Comparison of ENCODE assay signal across 9 cellular contexts in the genomic region with DNA sequence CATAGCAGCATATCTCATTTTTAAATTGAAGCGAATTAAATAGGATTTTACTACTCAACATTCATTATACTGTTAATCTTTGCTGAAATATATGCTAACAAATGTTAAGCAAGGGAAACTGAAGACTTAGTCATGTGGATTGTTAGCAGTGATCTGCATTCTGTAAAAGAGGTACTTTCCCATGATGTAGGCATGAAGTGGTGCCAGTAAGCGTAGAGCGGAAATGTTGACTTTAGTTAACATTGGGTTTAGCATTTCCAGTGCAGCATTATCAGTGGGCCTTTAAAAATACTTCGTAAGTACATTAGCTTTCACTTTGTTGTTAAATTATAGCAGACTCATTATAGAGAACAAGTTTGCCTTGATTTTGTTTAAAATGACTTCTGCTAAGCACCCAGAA.
A peak's percentile ranks its signal among the peaks of the same experiment; 100 is the strongest.
DNase-seq lines count a peak whose midpoint lies in the region; ATAC-seq and TF ChIP-seq lines count a peak whose summit lies in the region.
"Had no signal": no experiment of that assay in that cellular context is flagged by ENCODE, and none has a peak within 500 bp of the region (broad histone marks: within the 10 kb centered on the region; RNA-seq: fewer than 3 reads in every experiment).

No MANE protein-coding gene starts in this region.

- H3K9me3 Mint-ChIP-seq in type B pancreatic cell = no peaks in the 10 kb centered on the region

- H3K4me1 Mint-ChIP-seq in type B pancreatic cell (ENCODE audit: unreplicated experiment) = peaks cover 7% of the 10 kb centered on the region

- DNase-seq in GM13977 (ENCODE audit: low spot score) = peak; percentile 54
- DNase-seq in T-helper 1 cell = peak in 4 of 5 donors; percentile 27 to 86 (median 44)
- DNase-seq in fibroblast of gingiva (ENCODE audit: low read depth) = peak; percentile 26
- DNase-seq in type B pancreatic cell (ENCODE audit: extremely low spot score, unreplicated experiment) = no peak
- DNase-seq in cerebellum (ENCODE audit: low spot score) = no peak
- DNase-seq in NCI-H748 (lab: John Stamatoyannopoulos, UW; ENCODE audit: unreplicated experiment) = no peak
- DNase-seq in NOMO-1 (lab: John Stamatoyannopoulos, UW; ENCODE audit: unreplicated experiment in 2 of 2) = no peak
- DNase-seq: gastrocnemius medialis had no signal

- H3K4me3 Mint-ChIP-seq in type B pancreatic cell = no peak overlapping the region

- in situ Hi-C loops in GM13977 (cut with MboI; ENCODE audit: low pct_unique_long_range_greater_than_20kb, low sequenced_read_pairs, unreplicated experiment) = loop anchor here (10.0 kb wide), 1 partner anchor 529 kb away; no protein-coding TSS in a partner anchor

- H3K27me3 Mint-ChIP-seq in type B pancreatic cell = no peaks in the 10 kb centered on the region

- ATAC-seq in GM21717 (IDR thresholded peaks at IDR 0.05; ENCODE audit: unreplicated experiment) = peak; percentile 70

- TF ChIP-seq CTCF in GM13977 (IDR thresholded peaks at IDR 0.05; ENCODE audit: extremely low read depth, insufficient read depth, missing control alignments) = no peak
- no peak for TF ChIP-seq CTCF in type B pancreatic cell (conservative IDR thresholded peaks at IDR 0.05)

- H3K36me3 Mint-ChIP-seq in type B pancreatic cell = peaks cover 48% of the 10 kb centered on the region

- peak overlapping the region; percentile 36 for H3K27ac Mint-ChIP-seq in type B pancreatic cell

Comparison
In these comparisons a context has a peak if more than half of its experiments do, and no peak if none do; other contexts are left out.
1. DNase-seq: peak in GM13977 (single experiment), T-helper 1 cell (4 of 5) and fibroblast of gingiva (single experiment); none in type B pancreatic cell (single experiment), cerebellum (single experiment), NCI-H748 (single experiment) and NOMO-1 (0 of 2).